Comparison of ENCODE assay signal across 15 cellular contexts in genomic region chr15:60369696-60370095, GRCh38. TPM values are rescaled to one million over a fixed set of nuclear protein-coding genes. Genes with fewer than 3 reads are reported as not detected.
DNase-seq lines count a peak whose midpoint lies in the region; ATAC-seq and TF ChIP-seq lines count a peak whose summit lies in the region.
"Had no signal": no experiment of that assay in that cellular context is flagged by ENCODE, and none has a peak within 500 bp of the region (broad histone marks: within the 10 kb centered on the region; RNA-seq: fewer than 3 reads in every experiment).

No MANE protein-coding gene starts in this region.

- no peaks in the 10 kb centered on the region for H3K4me1 ChIP-seq in CD8-positive, alpha-beta T cell (ENCODE audit: insufficient read depth, low read length)
- peaks cover 67% of the 10 kb centered on the region for H3K4me1 ChIP-seq in SJSA1 (replicated peaks)
- peaks cover 15 to 61% (median 40%) of the 10 kb centered on the region in 3 donors for H3K4me1 ChIP-seq in gastroesophageal sphincter
- H3K4me1 ChIP-seq in skeletal muscle satellite cell (ENCODE audit: control insufficient read depth, insufficient read depth, low read length), result peaks cover 64% of the 10 kb centered on the region

- no peaks in the 10 kb centered on the region for H3K36me3 ChIP-seq in CD8-positive, alpha-beta T cell (ENCODE audit: insufficient read depth, low read length)
- H3K36me3 ChIP-seq in SJSA1, result peaks cover 62% of the 10 kb centered on the region
- peaks cover 0 to 20% of the 10 kb centered on the region in 2 donors for H3K36me3 ChIP-seq in gastroesophageal sphincter
- H3K36me3 ChIP-seq in skeletal muscle satellite cell (ENCODE audit: insufficient read depth, low read length), result peaks cover 65% of the 10 kb centered on the region

- POLR2A ChIA-PET in CD8-positive, alpha-beta T cell (lab: Charles Lee), result no interaction called here
- POLR2A ChIA-PET in activated CD4-positive, alpha-beta T cell treated with anti-CD3 and anti-CD28 coated beads, Interleukin-2, amount 10 ng/mL, durations not matched to agents 7 days and 5 days (lab: Charles Lee), result no interaction called here

- ATAC-seq in CD8-positive, alpha-beta T cell, result no peak
- ATAC-seq in gastroesophageal sphincter, result no peak

- peaks cover 2% of the 10 kb centered on the region for H3K36me3 Mint-ChIP-seq in CD8-positive, alpha-beta T cell
- H3K36me3 Mint-ChIP-seq in activated CD4-positive, alpha-beta T cell treated with anti-CD3 and anti-CD28 coated beads, Interleukin-2, amount 10 ng/mL, durations not matched to agents 7 days and 5 days (ENCODE audit: low read depth), result peaks cover 38% of the 10 kb centered on the region

- no peak overlapping the region for H3K4me3 ChIP-seq in CD8-positive, alpha-beta T cell (ENCODE audit: low read depth, low read length)
- H3K4me3 ChIP-seq in SJSA1 (no peak overlapping the region), gastroesophageal sphincter (no peak overlapping the region), skeletal muscle satellite cell (ENCODE audit: low read length) (no peak overlapping the region)

- TF ChIP-seq POLR2A in gastroesophageal sphincter (IDR thresholded peaks at IDR 0.05), result no peak

- intact Hi-C loops in CD8-positive, alpha-beta T cell (cut with DNase I, micrococcal nuclease), result loop anchor here in 1 of 2 experiments (5.0 kb wide), 1 partner anchor 43 kb away; no protein-coding TSS in a partner anchor

- no peak overlapping the region for H3K4me3 Mint-ChIP-seq in CD8-positive, alpha-beta T cell
- no peak overlapping the region for H3K4me3 Mint-ChIP-seq in activated CD4-positive, alpha-beta T cell treated with anti-CD3 and anti-CD28 coated beads, Interleukin-2, amount 10 ng/mL, durations not matched to agents 7 days and 5 days
- H3K4me3 Mint-ChIP-seq: endodermal cell, naive B cell had no signal

- H3K27me3 Mint-ChIP-seq in CD8-positive, alpha-beta T cell (ENCODE audit: low read depth), result no peaks in the 10 kb centered on the region
- H3K27me3 Mint-ChIP-seq in activated CD4-positive, alpha-beta T cell treated with anti-CD3 and anti-CD28 coated beads, Interleukin-2, amount 10 ng/mL, durations not matched to agents 7 days and 5 days, result no peaks in the 10 kb centered on the region
- H3K27me3 Mint-ChIP-seq: naive B cell had no signal

- no peak for TF ChIP-seq CTCF in CD8-positive, alpha-beta T cell (IDR thresholded peaks at IDR 0.05)
- no peak for TF ChIP-seq CTCF in gastroesophageal sphincter (IDR thresholded peaks at IDR 0.05)

- H3K4me1 Mint-ChIP-seq in CD8-positive, alpha-beta T cell (ENCODE audit: low read depth), result no peaks in the 10 kb centered on the region
- peaks cover 9% of the 10 kb centered on the region for H3K4me1 Mint-ChIP-seq in activated CD4-positive, alpha-beta T cell treated with anti-CD3 and anti-CD28 coated beads, Interleukin-2, amount 10 ng/mL, durations not matched to agents 7 days and 5 days

- DNase-seq in CD8-positive, alpha-beta T cell, result no peak
- DNase-seq in SJSA1 (ENCODE audit: low read depth in 1 of 2, low spot score in 2 of 2) (no peak), NCI-H748 treated with DMSO at 0.1 percent for 48 hours (lab: John Stamatoyannopoulos, UW) (no peak), ecto neural progenitor cell (ENCODE audit: low spot score) (no peak), HPDE6-E6E7 (ENCODE audit: extremely low spot score) (no peak)
- DNase-seq in activated CD4-positive, alpha-beta T cell treated with anti-CD3 and anti-CD28 coated beads, Interleukin-2, amount 10 ng/mL, durations not matched to agents 7 days and 5 days, result no peak
- DNase-seq: activated naive CD4-positive, alpha-beta T cell; AML-193; DMS 273 treated with DMSO at 0.1 percent for 48 hours; naive B cell; NCI-H2029; SHP77 treated with DMSO at 0.1 percent for 48 hours had no signal

- H3K9me3 Mint-ChIP-seq in CD8-positive, alpha-beta T cell, result no peaks in the 10 kb centered on the region
- H3K9me3 Mint-ChIP-seq in activated CD4-positive, alpha-beta T cell treated with anti-CD3 and anti-CD28 coated beads, Interleukin-2, amount 10 ng/mL, durations not matched to agents 7 days and 5 days, result no peaks in the 10 kb centered on the region

- no peak for TF ChIP-seq EP300 in gastroesophageal sphincter (IDR thresholded peaks at IDR 0.05)

- no peak overlapping the region for H3K27ac ChIP-seq in CD8-positive, alpha-beta T cell (ENCODE audit: low read depth, low read length)
- H3K27ac ChIP-seq in SJSA1 (peak overlapping the region; percentile 96; the same call in 1 of the 2 replicates), gastroesophageal sphincter (peak overlapping the region in 3 of 4 donors; percentile 9 to 80 (median 45))

- peak overlapping the region; percentile 17 for H3K9ac ChIP-seq in skeletal muscle satellite cell (ENCODE audit: low read depth, low read length)

- H3K27ac Mint-ChIP-seq in CD8-positive, alpha-beta T cell, result peak overlapping the region; percentile 38
- no peak overlapping the region for H3K27ac Mint-ChIP-seq in activated CD4-positive, alpha-beta T cell treated with anti-CD3 and anti-CD28 coated beads, Interleukin-2, amount 10 ng/mL, durations not matched to agents 7 days and 5 days
- H3K27ac Mint-ChIP-seq: endodermal cell had no signal

- no peaks in the 10 kb centered on the region for H3K9me3 ChIP-seq in CD8-positive, alpha-beta T cell (ENCODE audit: low read length)
- no peaks in the 10 kb centered on the region for H3K9me3 ChIP-seq in SJSA1 (replicated peaks)
- no peaks in the 10 kb centered on the region for H3K9me3 ChIP-seq in gastroesophageal sphincter
- no peaks in the 10 kb centered on the region for H3K9me3 ChIP-seq in skeletal muscle satellite cell (replicated peaks; ENCODE audit: low read length)

- CTCF ChIA-PET in CD8-positive, alpha-beta T cell (lab: Charles Lee), result interaction anchor here (5.9 kb wide), 1 partner anchor 9 kb away, joined by 30 read pairs; no protein-coding TSS in a partner anchor
- CTCF ChIA-PET in activated CD4-positive, alpha-beta T cell treated with anti-CD3 and anti-CD28 coated beads, Interleukin-2, amount 10 ng/mL, durations not matched to agents 7 days and 5 days (lab: Charles Lee), result no interaction called here

- peak overlapping the region; percentile 49 for H3K4me2 ChIP-seq in skeletal muscle satellite cell (ENCODE audit: low read length)

- WGBS in gastroesophageal sphincter (ENCODE audit: low coverage in 1 of 2), 2 donors, result 70 to 78% methylated on average over 3 to 4 of the region's 5 CpGs

- H3K27me3 ChIP-seq in CD8-positive, alpha-beta T cell (ENCODE audit: insufficient read depth, low read length), result no peaks in the 10 kb centered on the region
- H3K27me3 ChIP-seq in SJSA1 (replicated peaks), result no peaks in the 10 kb centered on the region
- H3K27me3 ChIP-seq in gastroesophageal sphincter, result no peaks in the 10 kb centered on the region
- H3K27me3 ChIP-seq in skeletal muscle satellite cell (ENCODE audit: control insufficient read depth, insufficient read depth, low read length), result no peaks in the 10 kb centered on the region

RNA-seq across cellular contexts. Expression of gene ANXA2, which starts 28.1 kb away (rescaled TPM):
- total RNA-seq in CD8-positive, alpha-beta T cell, result 10 to 100 TPM; 25.8 to 31.7 TPM
- 3,394 and 3,434 TPM in 2 replicates for total RNA-seq in SJSA1 (2014; rRNA removed; shearing (Covaris generic))
- total RNA-seq in gastroesophageal sphincter, result 100 to 1,000 TPM; 301 to 793 (median 570) TPM
- total RNA-seq in skeletal muscle satellite cell (2012; rRNA removed), result 4,583 and 5,218 TPM in 2 replicates
- total RNA-seq in activated CD4-positive, alpha-beta T cell treated with anti-CD3 and anti-CD28 coated beads, Interleukin-2, amount 10 ng/mL, durations not matched to agents 7 days and 5 days, result 100 to 1,000 TPM; 438 to 488 TPM

Comparison
In these comparisons a context has a peak if more than half of its experiments do, and no peak if none do; other contexts are left out.
1. RNA of gene ANXA2, which starts 28.1 kb away (total RNA-seq): 3,394 to 3,434 TPM in SJSA1, 301 to 793 TPM in gastroesophageal sphincter and 438 to 488 TPM in activated CD4-positive, alpha-beta T cell treated with anti-CD3 and anti-CD28 coated beads, Interleukin-2, amount 10 ng/mL, durations not matched to agents 7 days and 5 days; 25.8 to 31.7 TPM in CD8-positive, alpha-beta T cell; every median in the first group is over 4 times any median in the second.